ENCODE assay signal across 30 cellular contexts in genomic region chr14:37894463-37894862, GRCh38.
"Had no signal": no experiment of that assay in that cellular context is flagged by ENCODE, and none has a peak within 500 bp of the region (broad histone marks: within the 10 kb centered on the region; RNA-seq: fewer than 3 reads in every experiment).

No MANE protein-coding gene starts in this region.

- H3K4me3 Mint-ChIP-seq: activated B cell treated with CpG ODN at 0.5 μM for 24 hours; activated CD8-positive, alpha-beta T cell treated with anti-CD3 and anti-CD28 coated beads for 36 hours; activated naive CD4-positive, alpha-beta T cell treated with anti-CD3 and anti-CD28 coated beads, Interleukin-2, amount 50 U/mL, for 24 hours; activated naive CD8-positive, alpha-beta T cell treated with anti-CD3 and anti-CD28 coated beads for 36 hours; activated naive CD8-positive, alpha-beta T cell treated with anti-CD3 and anti-CD28 coated beads, Interleukin-2, amount 50 U/mL, for 24 hours; activated T-cell treated with anti-CD3 and anti-CD28 coated beads, Interleukin-2, amount 50 U/mL, for 4 hours; activated T-helper 17 cell treated with anti-CD3 and anti-CD28 coated beads, Interleukin-2, amount 50 U/mL, for 72 hours had no signal

- H3K36me3 ChIP-seq: adrenal gland, esophagus muscularis mucosa, gastrocnemius medialis, heart left ventricle had no signal

- H3K27ac ChIP-seq: adrenal gland, body of pancreas, esophagus muscularis mucosa, foreskin keratinocyte, gastrocnemius medialis, heart left ventricle had no signal

- H3K27me3 ChIP-seq: adrenal gland, body of pancreas, esophagus muscularis mucosa, gastrocnemius medialis, heart left ventricle had no signal

- H3K9me3 Mint-ChIP-seq: activated B cell treated with CpG ODN at 0.5 μM for 24 hours; activated CD8-positive, alpha-beta T cell treated with anti-CD3 and anti-CD28 coated beads for 36 hours; activated naive CD4-positive, alpha-beta T cell treated with anti-CD3 and anti-CD28 coated beads, Interleukin-2, amount 50 U/mL, for 24 hours; activated naive CD8-positive, alpha-beta T cell treated with anti-CD3 and anti-CD28 coated beads for 36 hours; activated naive CD8-positive, alpha-beta T cell treated with anti-CD3 and anti-CD28 coated beads, Interleukin-2, amount 50 U/mL, for 24 hours; activated T-helper 17 cell treated with anti-CD3 and anti-CD28 coated beads, Interleukin-2, amount 50 U/mL, for 72 hours had no signal

- H3K9me3 ChIP-seq: adrenal gland, body of pancreas, esophagus muscularis mucosa, gastrocnemius medialis had no signal

- H3K4me1 ChIP-seq: adrenal gland, body of pancreas, foreskin keratinocyte, gastrocnemius medialis, heart left ventricle had no signal

- DNase-seq: activated B cell treated with CpG ODN at 0.5 μM for 24 hours; activated CD4-positive, alpha-beta T cell treated with anti-CD3 and anti-CD28 coated beads for 48 hours; activated CD4-positive, alpha-beta T cell treated with anti-CD3 and anti-CD28 coated beads, Interleukin-2, amount 50 U/mL, for 1 hour; activated CD4-positive, alpha-beta T cell treated with anti-CD3 and anti-CD28 coated beads, Interleukin-2, amount 50 U/mL, for 48 hours; activated CD8-positive, alpha-beta memory T cell treated with anti-CD3 and anti-CD28 coated beads for 24 hours; activated CD8-positive, alpha-beta T cell treated with anti-CD3 and anti-CD28 coated beads for 36 hours; activated effector memory CD4-positive, alpha-beta T cell treated with Interleukin-2 at 50 U/mL for 16 hours; activated gamma-delta T cell treated with Interleukin-2 at 50 U/mL for 16 hours; activated naive CD4-positive, alpha-beta T cell treated with Interleukin-2 at 50 U/mL for 16 hours; activated naive CD8-positive, alpha-beta T cell treated with anti-CD3 and anti-CD28 coated beads for 36 hours; activated naive CD8-positive, alpha-beta T cell treated with anti-CD3 and anti-CD28 coated beads, Interleukin-2, amount 50 U/mL, for 24 hours; activated T-cell treated with anti-CD3 and anti-CD28 coated beads, Interleukin-2, amount 50 U/mL, for 4 hours; adrenal gland; amygdala; aorta; body of pancreas; caudate nucleus; cortex of kidney; dermis blood vessel endothelial cell; effector memory CD4-positive, alpha-beta T cell; erythroblast; foreskin keratinocyte; gastrocnemius medialis; glutamatergic neuron; heart left ventricle; T-helper 2 cell had no signal

- H3K36me3 Mint-ChIP-seq: activated naive CD4-positive, alpha-beta T cell treated with anti-CD3 and anti-CD28 coated beads, Interleukin-2, amount 50 U/mL, for 24 hours; activated naive CD8-positive, alpha-beta T cell treated with anti-CD3 and anti-CD28 coated beads for 36 hours had no signal

- H3K27ac Mint-ChIP-seq: activated B cell treated with CpG ODN at 0.5 μM for 24 hours; activated CD8-positive, alpha-beta T cell treated with anti-CD3 and anti-CD28 coated beads for 36 hours; activated naive CD4-positive, alpha-beta T cell treated with anti-CD3 and anti-CD28 coated beads, Interleukin-2, amount 50 U/mL, for 24 hours; activated naive CD8-positive, alpha-beta T cell treated with anti-CD3 and anti-CD28 coated beads for 36 hours; activated naive CD8-positive, alpha-beta T cell treated with anti-CD3 and anti-CD28 coated beads, Interleukin-2, amount 50 U/mL, for 24 hours; activated T-helper 17 cell treated with anti-CD3 and anti-CD28 coated beads, Interleukin-2, amount 50 U/mL, for 72 hours had no signal

- H3K4me1 Mint-ChIP-seq: activated B cell treated with CpG ODN at 0.5 μM for 24 hours; activated naive CD4-positive, alpha-beta T cell treated with anti-CD3 and anti-CD28 coated beads, Interleukin-2, amount 50 U/mL, for 24 hours; activated naive CD8-positive, alpha-beta T cell treated with anti-CD3 and anti-CD28 coated beads for 36 hours; activated naive CD8-positive, alpha-beta T cell treated with anti-CD3 and anti-CD28 coated beads, Interleukin-2, amount 50 U/mL, for 24 hours; activated T-helper 17 cell treated with anti-CD3 and anti-CD28 coated beads, Interleukin-2, amount 50 U/mL, for 72 hours had no signal

- ATAC-seq: activated CD4-positive, CD25-positive, alpha-beta regulatory T cell treated with anti-CD3 and anti-CD28 coated beads, Interleukin-2, amount 50 U/mL, for 24 hours; activated CD8-positive, alpha-beta T cell treated with anti-CD3 and anti-CD28 coated beads for 36 hours; activated naive CD8-positive, alpha-beta T cell treated with anti-CD3 and anti-CD28 coated beads, Interleukin-2, amount 50 U/mL, for 24 hours; activated T-cell treated with anti-CD3 and anti-CD28 coated beads, Interleukin-2, amount 50 U/mL, for 4 hours; activated T-helper 17 cell treated with anti-CD3 and anti-CD28 coated beads, Interleukin-2, amount 50 U/mL, for 72 hours; body of pancreas; foreskin keratinocyte; gastrocnemius medialis; heart left ventricle had no signal

- H3K27me3 Mint-ChIP-seq: activated B cell treated with CpG ODN at 0.5 μM for 24 hours had no signal

- H3K4me3 ChIP-seq: adrenal gland, body of pancreas, esophagus muscularis mucosa, gastrocnemius medialis, heart left ventricle had no signal
